ENCODE assay signal across 22 cellular contexts in the genomic region with DNA sequence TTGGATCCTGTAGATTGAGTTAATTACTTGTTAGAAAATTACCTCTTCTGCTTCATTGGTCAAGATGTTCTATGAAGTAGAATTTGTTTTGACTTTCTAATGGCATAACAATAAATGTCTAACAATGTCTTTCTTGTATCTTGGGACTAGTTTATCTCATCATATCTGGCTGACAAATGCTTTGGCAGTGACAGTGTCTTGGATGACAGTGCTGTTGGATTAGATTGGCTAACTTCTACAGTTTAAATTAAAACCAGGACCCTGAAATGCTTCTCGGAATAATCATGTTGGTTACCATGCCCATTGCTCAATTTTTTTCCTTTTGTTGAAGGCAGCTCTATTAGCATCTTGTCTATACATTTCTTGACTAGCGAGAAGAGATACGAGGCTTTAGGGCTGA.
DNase-seq lines count a peak whose midpoint lies in the region; ATAC-seq, FAIRE-seq and TF ChIP-seq lines count a peak whose summit lies in the region.
"Had no signal": no experiment of that assay in that cellular context is flagged by ENCODE, and none has a peak within 500 bp of the region (broad histone marks: within the 10 kb centered on the region; RNA-seq: fewer than 3 reads in every experiment).

No MANE protein-coding gene starts in this region.

- no peaks in the 10 kb centered on the region for H3K36me3 ChIP-seq in astrocyte (ENCODE audit: insufficient read depth, low read length)
- H3K36me3 ChIP-seq: BLaER1 treated with 17β-estradiol and CSF1 and Interleukin-3, amounts not matched to agents 10 nM and 100 nM had no signal

- H3K4me3 Mint-ChIP-seq in astrocyte (ENCODE audit: unreplicated experiment) (no peak overlapping the region), natural killer cell (no peak overlapping the region)
- H3K4me3 Mint-ChIP-seq in effector memory CD8-positive, alpha-beta T cell: no peak overlapping the region
- H3K4me3 Mint-ChIP-seq: B cell; CD8-positive, alpha-beta T cell; H9; IgD-negative memory B cell had no signal

- no peaks in the 10 kb centered on the region for H3K27me3 Mint-ChIP-seq in astrocyte (ENCODE audit: low read depth, unreplicated experiment)
- H3K27me3 Mint-ChIP-seq in effector memory CD8-positive, alpha-beta T cell: peaks cover 0 to under 1% of the 10 kb centered on the region in 2 donors
- H3K27me3 Mint-ChIP-seq in natural killer cell (ENCODE audit: low read depth in 2 of 2): no peaks in the 10 kb centered on the region
- H3K27me3 Mint-ChIP-seq: B cell, IgD-negative memory B cell had no signal

- no peaks in the 10 kb centered on the region for H3K4me1 ChIP-seq in astrocyte (ENCODE audit: insufficient read depth, low read length)

- H3K4me2 ChIP-seq in astrocyte (ENCODE audit: low read length): no peak overlapping the region

- H3K4me3 ChIP-seq in astrocyte (ENCODE audit: insufficient read depth, low read depth, low read length) (no peak overlapping the region), fibroblast of the aortic adventitia (ENCODE audit: low read depth, low read length) (no peak overlapping the region)
- H3K4me3 ChIP-seq: BLaER1 treated with 17β-estradiol and CSF1 and Interleukin-3, amounts not matched to agents 10 nM and 100 nM had no signal

- no peak overlapping the region for H3K27ac ChIP-seq in astrocyte (ENCODE audit: low read depth, low read length)
- H3K27ac ChIP-seq: BLaER1 treated with 17β-estradiol and CSF1 and Interleukin-3, amounts not matched to agents 10 nM and 100 nM had no signal

- no peaks in the 10 kb centered on the region for H3K79me2 ChIP-seq in astrocyte (ENCODE audit: insufficient read depth, low read length)

- no peaks in the 10 kb centered on the region for H3K27me3 ChIP-seq in astrocyte (ENCODE audit: insufficient read depth, low read length)
- H3K27me3 ChIP-seq: BLaER1 treated with 17β-estradiol and CSF1 and Interleukin-3, amounts not matched to agents 10 nM and 100 nM had no signal

- H3K36me3 Mint-ChIP-seq in astrocyte (ENCODE audit: low read depth, unreplicated experiment) (no peaks in the 10 kb centered on the region), natural killer cell (no peaks in the 10 kb centered on the region)
- no peaks in the 10 kb centered on the region for H3K36me3 Mint-ChIP-seq in effector memory CD8-positive, alpha-beta T cell (ENCODE audit: insufficient read depth)
- H3K36me3 Mint-ChIP-seq: CD8-positive, alpha-beta T cell; IgD-negative memory B cell had no signal

- no peak for ATAC-seq in effector memory CD8-positive, alpha-beta T cell (replicated peaks)
- ATAC-seq in GM18511 (IDR thresholded peaks at IDR 0.05; ENCODE audit: unreplicated experiment) (no peak), natural killer cell (no peak)
- ATAC-seq: CD8-positive, alpha-beta T cell; HepG2 had no signal

- H3K4me1 Mint-ChIP-seq in astrocyte (ENCODE audit: low read depth, unreplicated experiment) (peaks cover 6% of the 10 kb centered on the region), natural killer cell (no peaks in the 10 kb centered on the region)
- H3K4me1 Mint-ChIP-seq in effector memory CD8-positive, alpha-beta T cell (ENCODE audit: low read depth in 2 of 2): no peaks in the 10 kb centered on the region
- H3K4me1 Mint-ChIP-seq: B cell, IgD-negative memory B cell had no signal

- DNase-seq in GM03348 (ENCODE audit: low spot score) (peak; percentile 9), astrocyte (ENCODE audit: low read depth) (no peak), fibroblast of the aortic adventitia (ENCODE audit: low read depth) (peak; percentile 9), GM10266 (ENCODE audit: extremely low spot score) (no peak), natural killer cell (no peak)
- no peak for DNase-seq in effector memory CD8-positive, alpha-beta T cell
- DNase-seq: ACHN; Calu3; CD8-positive, alpha-beta T cell; DMS79 treated with DMSO at 0.1 percent for 48 hours; GF-D8; H9; KBM-7 had no signal

- H2AFZ ChIP-seq in astrocyte (ENCODE audit: low read depth, low read length): no peak overlapping the region

- TF ChIP-seq CTCF in astrocyte (IDR thresholded peaks at IDR 0.05; ENCODE audit: insufficient read depth, low read depth, low read length) (no peak), fibroblast of the aortic adventitia (IDR thresholded peaks at IDR 0.05; ENCODE audit: insufficient read depth, low read length) (no peak), GM10266 (IDR thresholded peaks at IDR 0.05; ENCODE audit: control insufficient read depth, insufficient read depth, low read depth, missing control alignments) (no peak), natural killer cell (IDR thresholded peaks at IDR 0.05) (no peak)

- H3K9me3 ChIP-seq in astrocyte (ENCODE audit: insufficient read depth, low read depth, low read length): no peaks in the 10 kb centered on the region
- H3K9me3 ChIP-seq: BLaER1 treated with 17β-estradiol and CSF1 and Interleukin-3, amounts not matched to agents 10 nM and 100 nM had no signal

- no peak overlapping the region for H3K9ac ChIP-seq in astrocyte (ENCODE audit: low read length)
- H3K9ac ChIP-seq: BLaER1 treated with 17β-estradiol and CSF1 and Interleukin-3, amounts not matched to agents 10 nM and 100 nM had no signal

- FAIRE-seq in astrocyte (lab: Jason Lieb, UNC): peak; percentile 41
- FAIRE-seq: A204.1, GM12891, GM18507, H1, HepG2 had no signal

- H4K20me1 ChIP-seq in astrocyte (ENCODE audit: insufficient read depth, low read length): no peaks in the 10 kb centered on the region
- H4K20me1 ChIP-seq: BLaER1 treated with 17β-estradiol and CSF1 and Interleukin-3, amounts not matched to agents 10 nM and 100 nM had no signal

- intact Hi-C loops in natural killer cell (cut with micrococcal nuclease): no loop called here

- H3K27ac Mint-ChIP-seq in astrocyte (ENCODE audit: unreplicated experiment): no peak overlapping the region
- H3K27ac Mint-ChIP-seq in effector memory CD8-positive, alpha-beta T cell: no peak overlapping the region
- no peak overlapping the region for H3K27ac Mint-ChIP-seq in natural killer cell
- H3K27ac Mint-ChIP-seq: B cell; CD8-positive, alpha-beta T cell; H9; IgD-negative memory B cell had no signal

- H3K9me3 Mint-ChIP-seq in astrocyte (ENCODE audit: unreplicated experiment): no peaks in the 10 kb centered on the region
- H3K9me3 Mint-ChIP-seq in effector memory CD8-positive, alpha-beta T cell: peaks cover 2 to 12% of the 10 kb centered on the region in 2 donors
- H3K9me3 Mint-ChIP-seq in natural killer cell: peaks cover 0 to 2% of the 10 kb centered on the region in 2 donors
- H3K9me3 Mint-ChIP-seq: CD8-positive, alpha-beta T cell; H9 had no signal

Comparison
In these comparisons a context has a peak if more than half of its experiments do, and no peak if none do; other contexts are left out.
1. DNase-seq: peak in GM03348 (single experiment) and fibroblast of the aortic adventitia (single experiment); none in astrocyte (single experiment), effector memory CD8-positive, alpha-beta T cell (0 of 3), GM10266 (single experiment) and natural killer cell (single experiment).